1 cellular context compared by ENCODE assay signal in genomic region chr22:36352775-36353507, GRCh38.
TF ChIP-seq lines count a peak whose summit lies in the region.

No MANE protein-coding gene starts in this region.

TF ChIP-seq in HepG2, 621 proteins besides CTCF, POLR2A, EP300 and RAD21 (continued from another document):
- no peak for TF ChIP-seq ZNF282 (IDR thresholded peaks at IDR 0.05; ENCODE audit: partially characterized antibody)
- TF ChIP-seq ARHGAP35 (CRISPR knock-in tag; IDR thresholded peaks at IDR 0.05; ENCODE audit: borderline replicate concordance), result no peak
- TF ChIP-seq ZNF333 (CRISPR knock-in tag; IDR thresholded peaks at IDR 0.05; ENCODE audit: borderline replicate concordance), result no peak
- no peak for TF ChIP-seq RFX1 (IDR thresholded peaks at IDR 0.05)
- TF ChIP-seq ZNF256 (CRISPR knock-in tag; conservative IDR thresholded peaks at IDR 0.05), result no peak
- TF ChIP-seq, protein P1, sequence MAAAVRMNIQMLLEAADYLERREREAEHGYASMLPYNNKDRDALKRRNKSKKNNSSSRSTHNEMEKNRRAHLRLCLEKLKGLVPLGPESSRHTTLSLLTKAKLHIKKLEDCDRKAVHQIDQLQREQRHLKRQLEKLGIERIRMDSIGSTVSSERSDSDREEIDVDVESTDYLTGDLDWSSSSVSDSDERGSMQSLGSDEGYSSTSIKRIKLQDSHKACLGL (CRISPR knock-in tag; IDR thresholded peaks at IDR 0.05), result no peak; the same call in 1 of the 2 replicates
- TF ChIP-seq, protein P2, sequence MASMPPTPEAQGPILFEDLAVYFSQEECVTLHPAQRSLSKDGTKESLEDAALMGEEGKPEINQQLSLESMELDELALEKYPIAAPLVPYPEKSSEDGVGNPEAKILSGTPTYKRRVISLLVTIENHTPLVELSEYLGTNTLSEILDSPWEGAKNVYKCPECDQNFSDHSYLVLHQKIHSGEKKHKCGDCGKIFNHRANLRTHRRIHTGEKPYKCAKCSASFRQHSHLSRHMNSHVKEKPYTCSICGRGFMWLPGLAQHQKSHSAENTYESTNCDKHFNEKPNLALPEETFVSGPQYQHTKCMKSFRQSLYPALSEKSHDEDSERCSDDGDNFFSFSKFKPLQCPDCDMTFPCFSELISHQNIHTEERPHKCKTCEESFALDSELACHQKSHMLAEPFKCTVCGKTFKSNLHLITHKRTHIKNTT (CRISPR knock-in tag; IDR thresholded peaks at IDR 0.05), result no peak
- no peak for TF ChIP-seq AKAP8 (CRISPR knock-in tag; IDR thresholded peaks at IDR 0.05)
- TF ChIP-seq ZFP41 (CRISPR knock-in tag; IDR thresholded peaks at IDR 0.05; ENCODE audit: borderline replicate concordance), result no peak
- TF ChIP-seq DR1 (CRISPR knock-in tag; IDR thresholded peaks at IDR 0.05), result no peak
- TF ChIP-seq, protein P3, sequence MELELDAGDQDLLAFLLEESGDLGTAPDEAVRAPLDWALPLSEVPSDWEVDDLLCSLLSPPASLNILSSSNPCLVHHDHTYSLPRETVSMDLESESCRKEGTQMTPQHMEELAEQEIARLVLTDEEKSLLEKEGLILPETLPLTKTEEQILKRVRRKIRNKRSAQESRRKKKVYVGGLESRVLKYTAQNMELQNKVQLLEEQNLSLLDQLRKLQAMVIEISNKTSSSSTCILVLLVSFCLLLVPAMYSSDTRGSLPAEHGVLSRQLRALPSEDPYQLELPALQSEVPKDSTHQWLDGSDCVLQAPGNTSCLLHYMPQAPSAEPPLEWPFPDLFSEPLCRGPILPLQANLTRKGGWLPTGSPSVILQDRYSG (CRISPR knock-in tag; IDR thresholded peaks at IDR 0.05), result no peak
- TF ChIP-seq ZNF891 (CRISPR knock-in tag; IDR thresholded peaks at IDR 0.05), result no peak
- TF ChIP-seq DZIP1 (CRISPR knock-in tag; IDR thresholded peaks at IDR 0.05), result no peak
- TF ChIP-seq SOX13 (IDR thresholded peaks at IDR 0.05), result no peak
- TF ChIP-seq SOX13 (CRISPR knock-in tag; conservative IDR thresholded peaks at IDR 0.05 in 1 of 2, IDR thresholded peaks at IDR 0.05 in 1 of 2), result peak in 1 of 2 experiments; percentile 73; a peak in 2 of 4 replicates
- no peak for TF ChIP-seq ZNF547 (CRISPR knock-in tag; IDR thresholded peaks at IDR 0.05)
